In genomic region chr1:111906816-111907215, GRCh38 we compare ENCODE assay signal across 12 cellular contexts.
DNase-seq lines count a peak whose midpoint lies in the region; ATAC-seq and TF ChIP-seq lines count a peak whose summit lies in the region.
"Had no signal": no experiment of that assay in that cellular context is flagged by ENCODE, and none has a peak within 500 bp of the region (broad histone marks: within the 10 kb centered on the region; RNA-seq: fewer than 3 reads in every experiment).

No MANE protein-coding gene starts in this region.

- intact Hi-C loops in activated CD8-positive, alpha-beta T cell treated with anti-CD3 and anti-CD28 coated beads for 36 hours (cut with micrococcal nuclease), result no loop called here

- peak overlapping the region; percentile 22 to 77 (median 33) for H3K27ac Mint-ChIP-seq in brain
- H3K27ac Mint-ChIP-seq in activated CD8-positive, alpha-beta T cell treated with anti-CD3 and anti-CD28 coated beads for 36 hours, result no peak overlapping the region
- H3K27ac Mint-ChIP-seq: CD8-positive, alpha-beta T cell had no signal

- no peaks in the 10 kb centered on the region for H3K9me3 Mint-ChIP-seq in brain
- H3K9me3 Mint-ChIP-seq in activated CD8-positive, alpha-beta T cell treated with anti-CD3 and anti-CD28 coated beads for 36 hours, result no peaks in the 10 kb centered on the region
- H3K9me3 Mint-ChIP-seq: CD8-positive, alpha-beta T cell had no signal

- POLR2A ChIA-PET in activated CD8-positive, alpha-beta T cell treated with anti-CD3 and anti-CD28 coated beads for 36 hours (lab: Charles Lee), result no interaction called here

- TF ChIP-seq CTCF in brain (conservative IDR thresholded peaks at IDR 0.05), result no peak
- no peak for TF ChIP-seq CTCF in activated CD8-positive, alpha-beta T cell treated with anti-CD3 and anti-CD28 coated beads for 36 hours (IDR thresholded peaks at IDR 0.05)

- CTCF ChIA-PET in activated CD8-positive, alpha-beta T cell treated with anti-CD3 and anti-CD28 coated beads for 36 hours (lab: Charles Lee), result no interaction called here

- peak; percentile 50 for DNase-seq in NCI-H2171 treated with DMSO at 0.1 percent for 48 hours (lab: John Stamatoyannopoulos, UW)
- DNase-seq in NCI-H2171 (lab: John Stamatoyannopoulos, UW), result no peak
- peak; percentile 18 to 84 for DNase-seq in NCI-H524 (lab: John Stamatoyannopoulos, UW)
- no peak for DNase-seq in NCI-H2029 (lab: John Stamatoyannopoulos, UW)
- DNase-seq in H4 (ENCODE audit: low spot score), result no peak
- no peak for DNase-seq in activated CD8-positive, alpha-beta T cell treated with anti-CD3 and anti-CD28 coated beads for 36 hours
- DNase-seq: CD8-positive, alpha-beta T cell; COR-L47; IMR-90 had no signal

- ATAC-seq in activated CD8-positive, alpha-beta T cell treated with anti-CD3 and anti-CD28 coated beads for 36 hours, result no peak
- ATAC-seq: CD8-positive, alpha-beta T cell; HCT116 had no signal

- H3K27me3 Mint-ChIP-seq in brain, result no peaks in the 10 kb centered on the region
- peaks cover 17% of the 10 kb centered on the region for H3K27me3 Mint-ChIP-seq in activated CD8-positive, alpha-beta T cell treated with anti-CD3 and anti-CD28 coated beads for 36 hours

- H3K36me3 Mint-ChIP-seq in brain, result no peaks in the 10 kb centered on the region
- no peaks in the 10 kb centered on the region for H3K36me3 Mint-ChIP-seq in activated CD8-positive, alpha-beta T cell treated with anti-CD3 and anti-CD28 coated beads for 36 hours (ENCODE audit: low read depth)
- H3K36me3 Mint-ChIP-seq: CD14-positive monocyte; CD8-positive, alpha-beta T cell had no signal

- no peak overlapping the region for H3K4me3 Mint-ChIP-seq in brain
- H3K4me3 Mint-ChIP-seq in activated CD8-positive, alpha-beta T cell treated with anti-CD3 and anti-CD28 coated beads for 36 hours, result no peak overlapping the region
- H3K4me3 Mint-ChIP-seq: CD14-positive monocyte; CD8-positive, alpha-beta T cell had no signal

- peaks cover 95% of the 10 kb centered on the region for H3K4me1 Mint-ChIP-seq in brain
- H3K4me1 Mint-ChIP-seq in activated CD8-positive, alpha-beta T cell treated with anti-CD3 and anti-CD28 coated beads for 36 hours (ENCODE audit: low read depth), result peaks cover 2% of the 10 kb centered on the region
- H3K4me1 Mint-ChIP-seq: CD14-positive monocyte had no signal

Comparison
In these comparisons a context has a peak if more than half of its experiments do, and no peak if none do; other contexts are left out.
1. DNase-seq: peak in NCI-H2171 treated with DMSO at 0.1 percent for 48 hours (single experiment) and NCI-H524 (2 of 2); none in NCI-H2171 (single experiment), NCI-H2029 (single experiment), H4 (single experiment) and activated CD8-positive, alpha-beta T cell treated with anti-CD3 and anti-CD28 coated beads for 36 hours (single experiment).